In genomic region chr10:114925675-114926204, GRCh38 we compare ENCODE assay signal across 8 cellular contexts. TPM values are rescaled to one million over a fixed set of nuclear protein-coding genes. Genes with fewer than 3 reads are reported as not detected.
DNase-seq lines count a peak whose midpoint lies in the region; ATAC-seq and TF ChIP-seq lines count a peak whose summit lies in the region.

No MANE protein-coding gene starts in this region.

- in situ Hi-C loops in Panc1 (cut with HindIII; ENCODE audit: low pct_unique_long_range_greater_than_20kb, low sequenced_read_pairs) = no loop called here

- no peaks in the 10 kb centered on the region for H3K36me3 Mint-ChIP-seq in glutamatergic neuron (ENCODE audit: unreplicated experiment)

- H3K4me3 ChIP-seq in Panc1 (ENCODE audit: low read depth in 2 of 2, low read length in 2 of 2) = no peak overlapping the region

- intact Hi-C loops in Panc1 (cut with micrococcal nuclease; ENCODE audit: unreplicated experiment) = no loop called here

- H3K36me3 ChIP-seq in Panc1 (ENCODE audit: control insufficient read depth, insufficient read depth, low read length) = no peaks in the 10 kb centered on the region

- peaks cover 10% of the 10 kb centered on the region for H3K4me1 ChIP-seq in Panc1 (ENCODE audit: control insufficient read depth, insufficient read depth, low read length)

- peak; percentile 68 to 80 for ATAC-seq in activated CD4-positive, CD25-positive, alpha-beta regulatory T cell treated with anti-CD3 and anti-CD28 coated beads, Interleukin-2, amount 50 U/mL, for 24 hours
- ATAC-seq in HG02642 (IDR thresholded peaks at IDR 0.05; ENCODE audit: poor library complexity, unreplicated experiment) (peak; percentile 91), Panc1 (peak; percentile 88)

- peaks cover 2% of the 10 kb centered on the region for H3K9me3 Mint-ChIP-seq in glutamatergic neuron (ENCODE audit: unreplicated experiment)

- H3K27me3 Mint-ChIP-seq in glutamatergic neuron (ENCODE audit: unreplicated experiment) = no peaks in the 10 kb centered on the region

- no peaks in the 10 kb centered on the region for H3K27me3 ChIP-seq in Panc1 (ENCODE audit: control insufficient read depth, insufficient read depth, low read length)

- no peak overlapping the region for H3K27ac ChIP-seq in Panc1 (ENCODE audit: low read length)

- no TSS peak for BruUV-seq in Panc1 (replicated peaks; lab: Mats Ljungman, UMichigan)

- H3K4me1 Mint-ChIP-seq in glutamatergic neuron (ENCODE audit: low read depth, unreplicated experiment) = peaks cover 10% of the 10 kb centered on the region

- POLR2A ChIA-PET in Panc1 (lab: Charles Lee) = no interaction called here

- no peak for TF ChIP-seq CTCF in Panc1 (IDR thresholded peaks at IDR 0.05)
- no peak for TF ChIP-seq CTCF in glutamatergic neuron (IDR thresholded peaks at IDR 0.05; ENCODE audit: partially characterized antibody, unreplicated experiment)

- H3K27ac Mint-ChIP-seq in glutamatergic neuron (ENCODE audit: unreplicated experiment) = peak overlapping the region; percentile 29

- no peaks in the 10 kb centered on the region for H3K9me3 ChIP-seq in Panc1 (ENCODE audit: control insufficient read depth, insufficient read depth, low read depth, low read length)

- CTCF ChIA-PET in Panc1 (lab: Charles Lee) = no interaction called here

- no peak for DNase-seq in activated CD4-positive, CD25-positive, alpha-beta regulatory T cell (lab: John Stamatoyannopoulos, UW)
- no peak for DNase-seq in Panc1 (ENCODE audit: low read depth, low spot score)
- DNase-seq in glutamatergic neuron = peak; percentile 26
- no peak for DNase-seq in activated gamma-delta T cell (lab: John Stamatoyannopoulos, UW)
- no peak for DNase-seq in activated effector memory CD4-positive, alpha-beta T cell treated with anti-CD3 and anti-CD28 coated beads, Interleukin-2, amount 50 U/mL, for 16 hours
- no peak for DNase-seq in activated CD8-positive, alpha-beta memory T cell treated with anti-CD3 and anti-CD28 coated beads for 24 hours

- H3K4me3 Mint-ChIP-seq in glutamatergic neuron (ENCODE audit: unreplicated experiment) = peak overlapping the region; percentile 18

RNA-seq across cellular contexts. Expression of gene TRUB1, which starts 12.3 kb away (rescaled TPM):
- total RNA-seq in Panc1 (2021; ENCODE audit: unreplicated experiment) (30.4 TPM), glutamatergic neuron (ENCODE audit: unreplicated experiment) (32.8 TPM)
- 17.9 TPM for polyA plus RNA-seq in Panc1 (2012; ENCODE audit: insufficient read length)
